Comparison of ENCODE assay signal across 1 cellular context in the genomic region with DNA sequence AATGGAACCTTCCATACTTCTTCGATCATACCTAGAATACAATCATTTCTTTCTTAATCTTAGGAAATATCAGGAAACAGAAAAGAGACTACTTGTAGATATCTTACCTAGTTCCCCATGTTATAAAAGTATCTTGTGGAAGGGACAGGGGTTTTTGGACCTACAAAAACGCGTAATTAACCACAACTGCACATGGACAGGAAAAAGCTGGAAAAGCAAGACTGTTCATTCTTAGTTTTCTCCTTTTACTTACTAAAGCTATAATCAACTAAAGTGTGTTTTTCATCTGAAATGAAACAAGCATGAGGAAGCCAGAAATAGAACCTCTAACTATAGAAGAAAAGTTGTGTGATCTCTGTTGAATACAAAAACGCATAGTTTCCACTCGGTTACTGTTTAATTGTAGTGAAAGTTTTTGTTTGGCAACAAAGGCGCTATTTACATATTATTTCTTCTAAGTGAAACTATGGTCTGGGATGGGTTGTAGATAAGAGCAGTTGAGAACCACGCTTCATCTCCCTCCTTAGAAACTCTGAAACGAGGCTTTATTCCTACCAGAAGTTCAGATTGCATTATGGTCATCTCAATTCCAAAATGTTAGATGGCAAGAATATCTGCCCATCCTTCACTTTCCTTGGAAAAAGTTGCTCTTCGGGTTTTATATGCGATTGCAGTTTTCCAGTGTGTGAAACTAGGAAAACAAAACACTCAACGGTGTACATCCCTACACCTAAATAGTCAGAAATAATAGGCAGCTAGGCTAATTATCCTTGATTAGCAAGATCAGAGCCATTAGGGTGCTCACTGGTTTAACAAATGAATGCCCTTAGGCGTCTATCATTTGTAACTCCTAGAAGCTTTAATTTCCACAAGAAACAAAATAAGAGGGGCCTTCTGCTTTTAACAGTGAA.
TF ChIP-seq lines count a peak whose summit lies in the region.

No MANE protein-coding gene starts in this region.

TF ChIP-seq in liver, 16 proteins besides CTCF, POLR2A, EP300 and RAD21 (continued from another document):
- no peak for TF ChIP-seq REST (IDR thresholded peaks at IDR 0.05)
- TF ChIP-seq HNF4A (conservative IDR thresholded peaks at IDR 0.05) = no peak
